ENCODE assay signal across 12 cellular contexts in the genomic region with DNA sequence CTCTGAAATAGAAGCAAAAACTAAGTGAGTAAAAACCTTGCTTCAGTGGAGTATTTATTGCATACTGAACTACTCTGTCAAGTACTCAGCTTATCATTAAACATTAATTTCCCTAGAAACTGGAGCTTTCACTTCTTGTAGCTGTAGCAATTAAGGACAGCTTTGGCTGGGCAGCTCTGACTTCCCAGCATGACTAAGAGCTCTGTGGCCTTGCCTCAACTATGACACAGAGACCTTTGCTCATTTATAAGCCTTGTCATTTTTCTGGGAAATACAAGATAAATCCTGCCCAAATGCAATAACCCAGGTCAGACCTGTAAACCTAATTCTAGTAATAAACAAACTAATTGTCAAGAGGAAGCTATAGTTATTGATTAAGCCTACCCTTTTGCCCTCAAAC.
DNase-seq lines count a peak whose midpoint lies in the region; ATAC-seq and TF ChIP-seq lines count a peak whose summit lies in the region.
"Had no signal": no experiment of that assay in that cellular context is flagged by ENCODE, and none has a peak within 500 bp of the region (broad histone marks: within the 10 kb centered on the region; RNA-seq: fewer than 3 reads in every experiment).

No MANE protein-coding gene starts in this region.

- H3K36me3 Mint-ChIP-seq in mesothelial cell of epicardium, result no peaks in the 10 kb centered on the region
- no peaks in the 10 kb centered on the region for H3K36me3 Mint-ChIP-seq in activated naive CD8-positive, alpha-beta T cell treated with anti-CD3 and anti-CD28 coated beads, Interleukin-2, amount 50 U/mL, for 24 hours (ENCODE audit: low read depth)
- H3K36me3 Mint-ChIP-seq: activated naive CD8-positive, alpha-beta T cell had no signal

- H3K27me3 ChIP-seq in WERI-Rb-1 (ENCODE audit: insufficient read depth, low read depth, severe bottlenecking), result no peaks in the 10 kb centered on the region

- H3K27me3 Mint-ChIP-seq in mesothelial cell of epicardium (ENCODE audit: low read depth), result no peaks in the 10 kb centered on the region
- H3K27me3 Mint-ChIP-seq in activated naive CD8-positive, alpha-beta T cell treated with anti-CD3 and anti-CD28 coated beads, Interleukin-2, amount 50 U/mL, for 24 hours, result no peaks in the 10 kb centered on the region

- peak; percentile 51 for DNase-seq in EL
- no peak for DNase-seq in mesothelial cell of epicardium (ENCODE audit: low spot score in 2 of 2, unreplicated experiment in 2 of 2)
- no peak for DNase-seq in iPS-NIHi11 (ENCODE audit: low spot score)
- DNase-seq in posterior vena cava (ENCODE audit: low spot score), result no peak
- no peak for DNase-seq in activated naive CD8-positive, alpha-beta T cell treated with anti-CD3 and anti-CD28 coated beads, Interleukin-2, amount 50 U/mL, for 24 hours
- DNase-seq in WERI-Rb-1, result no peak
- DNase-seq: DMS79, NCI-H187, T-helper 2 cell had no signal

- no peak overlapping the region for H3K4me3 ChIP-seq in WERI-Rb-1 (ENCODE audit: low read depth, low read length)

- H3K27ac ChIP-seq in WERI-Rb-1, result no peak overlapping the region

- peak overlapping the region; percentile 86 for H3K27ac Mint-ChIP-seq in mesothelial cell of epicardium
- no peak overlapping the region for H3K27ac Mint-ChIP-seq in activated naive CD8-positive, alpha-beta T cell treated with anti-CD3 and anti-CD28 coated beads, Interleukin-2, amount 50 U/mL, for 24 hours
- H3K27ac Mint-ChIP-seq: activated naive CD8-positive, alpha-beta T cell had no signal

- no peaks in the 10 kb centered on the region for H3K36me3 ChIP-seq in WERI-Rb-1

- TF ChIP-seq CTCF in mesothelial cell of epicardium (IDR thresholded peaks at IDR 0.05; ENCODE audit: unreplicated experiment) (no peak), WERI-Rb-1 (IDR thresholded peaks at IDR 0.05; ENCODE audit: low read depth, low read length) (no peak)

- H3K4me3 Mint-ChIP-seq in mesothelial cell of epicardium, result no peak overlapping the region
- no peak overlapping the region for H3K4me3 Mint-ChIP-seq in activated naive CD8-positive, alpha-beta T cell treated with anti-CD3 and anti-CD28 coated beads, Interleukin-2, amount 50 U/mL, for 24 hours
- H3K4me3 Mint-ChIP-seq: activated naive CD8-positive, alpha-beta T cell had no signal

- ATAC-seq in HG02938 (IDR thresholded peaks at IDR 0.05; ENCODE audit: unreplicated experiment), result peak; percentile 58
- ATAC-seq in SK-N-SH treated with all-trans-retinoic acid at 6 μM for 48 hours, result peak; percentile 68
- no peak for ATAC-seq in activated naive CD8-positive, alpha-beta T cell treated with anti-CD3 and anti-CD28 coated beads, Interleukin-2, amount 50 U/mL, for 24 hours

- H3K9me3 Mint-ChIP-seq in mesothelial cell of epicardium, result no peaks in the 10 kb centered on the region
- H3K9me3 Mint-ChIP-seq in activated naive CD8-positive, alpha-beta T cell treated with anti-CD3 and anti-CD28 coated beads, Interleukin-2, amount 50 U/mL, for 24 hours, result no peaks in the 10 kb centered on the region

- intact Hi-C loops in posterior vena cava (cut with DNase I), result no loop called here

- peaks cover 40% of the 10 kb centered on the region for H3K4me1 Mint-ChIP-seq in mesothelial cell of epicardium
- no peaks in the 10 kb centered on the region for H3K4me1 Mint-ChIP-seq in activated naive CD8-positive, alpha-beta T cell treated with anti-CD3 and anti-CD28 coated beads, Interleukin-2, amount 50 U/mL, for 24 hours

- H3K9me3 ChIP-seq in WERI-Rb-1 (ENCODE audit: severe bottlenecking), result no peaks in the 10 kb centered on the region

TF ChIP-seq in SK-N-SH treated with all-trans-retinoic acid at 6 μM for 48 hours, 23 proteins besides CTCF, POLR2A, EP300 and RAD21:
- TF ChIP-seq TOX (CRISPR knock-in tag; IDR thresholded peaks at IDR 0.05; ENCODE audit: borderline replicate concordance) (no peak), ZFP3 (CRISPR knock-in tag; IDR thresholded peaks at IDR 0.05) (no peak), ISL1 (CRISPR knock-in tag; IDR thresholded peaks at IDR 0.05) (peak; percentile 26; the same call in 1 of the 2 replicates), SNAI2 (CRISPR knock-in tag; IDR thresholded peaks at IDR 0.05) (no peak)
